2 cellular contexts compared by ENCODE assay signal in the genomic region with DNA sequence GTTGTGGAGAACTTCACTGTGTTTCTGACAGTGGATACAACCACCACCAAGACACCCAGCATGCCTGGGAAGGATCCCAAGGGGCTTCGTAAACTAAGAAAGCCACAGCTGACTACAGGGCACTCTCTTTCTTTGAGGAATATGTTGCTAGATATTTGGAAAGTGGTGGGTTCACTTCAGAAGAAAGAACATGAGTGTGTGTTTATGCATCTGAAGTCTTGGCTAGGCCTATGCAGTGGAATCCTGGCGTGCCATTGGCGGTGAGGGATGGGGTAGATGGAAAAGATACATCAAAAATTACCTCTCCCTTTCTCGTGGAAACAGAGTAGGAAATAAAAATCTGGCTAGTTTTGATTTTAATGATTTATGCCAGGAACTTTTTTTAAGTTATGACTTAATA.
TF ChIP-seq lines count a peak whose summit lies in the region.

No MANE protein-coding gene starts in this region.

TF ChIP-seq in IMR-90, 13 proteins besides CTCF, POLR2A, EP300 and RAD21:
- no peak for TF ChIP-seq MAZ (IDR thresholded peaks at IDR 0.05; ENCODE audit: borderline replicate concordance, low read depth, low read length)
- TF ChIP-seq CEBPB (IDR thresholded peaks at IDR 0.05; ENCODE audit: low read depth, low read length) = no peak
- no peak for TF ChIP-seq NFE2L2 (IDR thresholded peaks at IDR 0.05; ENCODE audit: low read depth, low read length)
- TF ChIP-seq, protein P1, sequence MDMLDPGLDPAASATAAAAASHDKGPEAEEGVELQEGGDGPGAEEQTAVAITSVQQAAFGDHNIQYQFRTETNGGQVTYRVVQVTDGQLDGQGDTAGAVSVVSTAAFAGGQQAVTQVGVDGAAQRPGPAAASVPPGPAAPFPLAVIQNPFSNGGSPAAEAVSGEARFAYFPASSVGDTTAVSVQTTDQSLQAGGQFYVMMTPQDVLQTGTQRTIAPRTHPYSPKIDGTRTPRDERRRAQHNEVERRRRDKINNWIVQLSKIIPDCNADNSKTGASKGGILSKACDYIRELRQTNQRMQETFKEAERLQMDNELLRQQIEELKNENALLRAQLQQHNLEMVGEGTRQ (IDR thresholded peaks at IDR 0.05; ENCODE audit: low read depth, low read length) = no peak
- TF ChIP-seq SMC3 (IDR thresholded peaks at IDR 0.05; ENCODE audit: low read depth, low read length) = no peak
- TF ChIP-seq, protein P2, sequence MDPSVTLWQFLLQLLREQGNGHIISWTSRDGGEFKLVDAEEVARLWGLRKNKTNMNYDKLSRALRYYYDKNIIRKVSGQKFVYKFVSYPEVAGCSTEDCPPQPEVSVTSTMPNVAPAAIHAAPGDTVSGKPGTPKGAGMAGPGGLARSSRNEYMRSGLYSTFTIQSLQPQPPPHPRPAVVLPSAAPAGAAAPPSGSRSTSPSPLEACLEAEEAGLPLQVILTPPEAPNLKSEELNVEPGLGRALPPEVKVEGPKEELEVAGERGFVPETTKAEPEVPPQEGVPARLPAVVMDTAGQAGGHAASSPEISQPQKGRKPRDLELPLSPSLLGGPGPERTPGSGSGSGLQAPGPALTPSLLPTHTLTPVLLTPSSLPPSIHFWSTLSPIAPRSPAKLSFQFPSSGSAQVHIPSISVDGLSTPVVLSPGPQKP (IDR thresholded peaks at IDR 0.05; ENCODE audit: borderline replicate concordance, low read depth, low read length) = no peak
- no peak; the same call in 1 of the 2 replicates for TF ChIP-seq MXI1 (IDR thresholded peaks at IDR 0.05; ENCODE audit: borderline replicate concordance, low read depth, low read length)
- TF ChIP-seq FOS (IDR thresholded peaks at IDR 0.05; ENCODE audit: low read depth, low read length) = no peak
- TF ChIP-seq RFX5 (IDR thresholded peaks at IDR 0.05; ENCODE audit: low read depth, low read length) = no peak
- no peak for TF ChIP-seq CHD1 (IDR thresholded peaks at IDR 0.05; ENCODE audit: low read depth, low read length)
- TF ChIP-seq RCOR1 (IDR thresholded peaks at IDR 0.05; ENCODE audit: insufficient replicate concordance, low read length) = no peak
- TF ChIP-seq BHLHE40 (IDR thresholded peaks at IDR 0.05; ENCODE audit: low read depth, low read length) = no peak
- no peak for TF ChIP-seq MAFK (IDR thresholded peaks at IDR 0.05; ENCODE audit: low read depth, low read length)

TF ChIP-seq in endothelial cell of umbilical vein, 7 proteins besides CTCF, POLR2A, EP300 and RAD21:
- TF ChIP-seq MAX (IDR thresholded peaks at IDR 0.05; ENCODE audit: insufficient read depth, insufficient read length) = no peak
